In the genomic region with DNA sequence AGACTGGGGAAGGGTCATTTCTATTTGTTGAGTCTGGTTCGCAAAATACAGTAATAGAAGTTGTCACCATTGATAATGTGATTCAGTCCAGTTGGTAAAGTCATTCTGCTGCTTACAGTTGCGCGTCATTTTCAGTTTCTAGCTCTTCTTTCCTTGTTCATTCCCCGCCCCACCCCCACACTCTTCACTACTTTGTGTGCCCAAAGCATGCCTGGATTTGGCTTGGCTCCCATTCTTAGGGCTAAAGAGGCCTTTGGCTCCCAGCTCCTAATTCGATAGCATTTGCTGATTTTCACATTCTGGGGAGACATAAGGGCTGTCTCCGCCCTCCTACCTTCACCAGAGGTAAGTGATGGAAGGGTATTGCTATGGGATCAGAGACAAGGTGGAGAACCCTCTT, we compare ENCODE assay signal across 15 cellular contexts. TPM values are rescaled to one million over a fixed set of nuclear protein-coding genes. Genes with fewer than 3 reads are reported as not detected.
A peak's percentile ranks its signal among the peaks of the same experiment; 100 is the strongest.
DNase-seq lines count a peak whose midpoint lies in the region; TF ChIP-seq lines count a peak whose summit lies in the region.
"Had no signal": no experiment of that assay in that cellular context is flagged by ENCODE, and none has a peak within 500 bp of the region (broad histone marks: within the 10 kb centered on the region; RNA-seq: fewer than 3 reads in every experiment).

No MANE protein-coding gene starts in this region.

- no peaks in the 10 kb centered on the region for H3K36me3 Mint-ChIP-seq in neural crest cell (ENCODE audit: low read depth)

- peaks cover 22% of the 10 kb centered on the region for H3K4me1 Mint-ChIP-seq in neural crest cell

- TF ChIP-seq CTCF in neural crest cell (conservative IDR thresholded peaks at IDR 0.05), result no peak

- in situ Hi-C loops in G401 (cut with HindIII; ENCODE audit: low sequenced_read_pairs), result no loop called here

- DNase-seq in G401 (ENCODE audit: low spot score), result peak; percentile 85
- DNase-seq in NCI-H2029 (lab: John Stamatoyannopoulos, UW), result peak; percentile 91
- DNase-seq in cerebellar cortex (ENCODE audit: low spot score), result peak; percentile 78
- no peak for DNase-seq in neural crest cell (ENCODE audit: low read depth, low spot score)
- DNase-seq in SW480 (ENCODE audit: low spot score), result no peak
- DNase-seq in NCI-H774 (lab: John Stamatoyannopoulos, UW), result no peak
- DNase-seq in HuH-7.5 (ENCODE audit: low spot score), result no peak
- DNase-seq: activated CD4-positive, CD25-positive, alpha-beta regulatory T cell; adrenal gland; effector CD8-positive, alpha-beta T cell; GDM1; NCI-H2081 treated with DMSO at 0.1 percent for 48 hours; sigmoid colon had no signal

- H3K27me3 Mint-ChIP-seq in neural crest cell (ENCODE audit: low read depth), result no peaks in the 10 kb centered on the region

- H3K9me3 Mint-ChIP-seq in neural crest cell, result no peaks in the 10 kb centered on the region

- H3K27ac Mint-ChIP-seq in neural crest cell (ENCODE audit: unreplicated experiment), result peak overlapping the region; percentile 3

- no peak overlapping the region for H3K4me3 Mint-ChIP-seq in neural crest cell

RNA-seq across cellular contexts. Expression of a gene that starts 43.0 kb away (rescaled TPM):
- total RNA-seq in G401 (2014; rRNA removed; shearing (Covaris generic)), result 2.0 and 2.1 TPM in 2 replicates
- total RNA-seq in neural crest cell, result 32.8 and 34.6 TPM in 2 replicates
- total RNA-seq: activated CD8-positive, alpha-beta memory T cell treated with anti-CD3 and anti-CD28 coated beads for 36 hours; M059J had no signal

Comparison
In these comparisons a context has a peak if more than half of its experiments do, and no peak if none do; other contexts are left out.
1. DNase-seq: peak in G401 (single experiment), NCI-H2029 (single experiment) and cerebellar cortex (single experiment); none in neural crest cell (single experiment), SW480 (single experiment), NCI-H774 (single experiment) and HuH-7.5 (single experiment).
2. RNA of a gene that starts 43.0 kb away (total RNA-seq): 32.8 to 34.6 TPM in neural crest cell; 2.0 to 2.1 TPM in G401; every median in the first group is over 10 times any median in the second.